Comparison of ENCODE assay signal across 11 cellular contexts in genomic region chr6:113464959-113465358, GRCh38.
DNase-seq lines count a peak whose midpoint lies in the region; FAIRE-seq and TF ChIP-seq lines count a peak whose summit lies in the region.
"Had no signal": no experiment of that assay in that cellular context is flagged by ENCODE, and none has a peak within 500 bp of the region (broad histone marks: within the 10 kb centered on the region; RNA-seq: fewer than 3 reads in every experiment).

No MANE protein-coding gene starts in this region.

- H3K4me1 ChIP-seq in uterus = no peaks in the 10 kb centered on the region
- H3K4me1 ChIP-seq: vagina had no signal

- no peaks in the 10 kb centered on the region for H3K9me3 ChIP-seq in uterus
- H3K9me3 ChIP-seq: vagina had no signal

- no peak for TF ChIP-seq POLR2A in uterus (IDR thresholded peaks at IDR 0.05)

- no peak overlapping the region for H3K4me3 ChIP-seq in uterus
- H3K4me3 ChIP-seq: GM12878, vagina had no signal

- H3K27me3 ChIP-seq in uterus = no peaks in the 10 kb centered on the region
- H3K27me3 ChIP-seq: vagina had no signal

- in situ Hi-C loops in ACHN (cut with HindIII; ENCODE audit: low pct_ligation_motif_present, low pct_unique_long_range_greater_than_20kb, low sequenced_read_pairs) = no loop called here

- H3K36me3 ChIP-seq in uterus = no peaks in the 10 kb centered on the region
- H3K36me3 ChIP-seq: vagina had no signal

- FAIRE-seq in HTR-8/SVneo (lab: Jason Lieb, UNC) = peak; percentile 86
- FAIRE-seq: GM12878 had no signal

- no peak for TF ChIP-seq CTCF in uterus (IDR thresholded peaks at IDR 0.05)

- peak; percentile 50 for DNase-seq in ACHN
- DNase-seq in HTR-8/SVneo (ENCODE audit: insufficient read length, low spot score) = peak; percentile 47
- peak; percentile 27 to 76 for DNase-seq in SW 1271 (lab: John Stamatoyannopoulos, UW)
- DNase-seq in glomerular visceral epithelial cell (ENCODE audit: extremely low spot score) = peak; percentile 44
- DNase-seq in activated CD4-positive, CD25-positive, alpha-beta regulatory T cell treated with anti-CD3 and anti-CD28 coated beads, Interleukin-2, amount 50 U/mL, for 72 hours = no peak
- DNase-seq in NCI-H446 treated with DMSO at 0.1 percent for 48 hours (lab: John Stamatoyannopoulos, UW) = no peak
- no peak for DNase-seq in stimulated activated CD4-positive, alpha-beta T cell treated with anti-CD3 and anti-CD28 coated beads, Interleukin-2, amount 100 ng/mL, for 24 hours
- no peak for DNase-seq in uterus
- DNase-seq: NCI-H1417 treated with DMSO at 0.1 percent for 48 hours had no signal

- intact Hi-C loops in uterus (cut with DNase I; ENCODE audit: low total_unique reads) = loop anchor here (5.0 kb wide), 1 partner anchor 153 kb away; no protein-coding TSS in a partner anchor

- no peak overlapping the region for H3K27ac ChIP-seq in uterus
- H3K27ac ChIP-seq: vagina had no signal

Comparison
In these comparisons a context has a peak if more than half of its experiments do, and no peak if none do; other contexts are left out.
1. DNase-seq: peak in ACHN (single experiment), HTR-8/SVneo (single experiment), SW 1271 (2 of 2) and glomerular visceral epithelial cell (single experiment); none in activated CD4-positive, CD25-positive, alpha-beta regulatory T cell treated with anti-CD3 and anti-CD28 coated beads, Interleukin-2, amount 50 U/mL, for 72 hours (single experiment), NCI-H446 treated with DMSO at 0.1 percent for 48 hours (single experiment), stimulated activated CD4-positive, alpha-beta T cell treated with anti-CD3 and anti-CD28 coated beads, Interleukin-2, amount 100 ng/mL, for 24 hours (0 of 2) and uterus (0 of 2).